8 cellular contexts compared by ENCODE assay signal in the genomic region with DNA sequence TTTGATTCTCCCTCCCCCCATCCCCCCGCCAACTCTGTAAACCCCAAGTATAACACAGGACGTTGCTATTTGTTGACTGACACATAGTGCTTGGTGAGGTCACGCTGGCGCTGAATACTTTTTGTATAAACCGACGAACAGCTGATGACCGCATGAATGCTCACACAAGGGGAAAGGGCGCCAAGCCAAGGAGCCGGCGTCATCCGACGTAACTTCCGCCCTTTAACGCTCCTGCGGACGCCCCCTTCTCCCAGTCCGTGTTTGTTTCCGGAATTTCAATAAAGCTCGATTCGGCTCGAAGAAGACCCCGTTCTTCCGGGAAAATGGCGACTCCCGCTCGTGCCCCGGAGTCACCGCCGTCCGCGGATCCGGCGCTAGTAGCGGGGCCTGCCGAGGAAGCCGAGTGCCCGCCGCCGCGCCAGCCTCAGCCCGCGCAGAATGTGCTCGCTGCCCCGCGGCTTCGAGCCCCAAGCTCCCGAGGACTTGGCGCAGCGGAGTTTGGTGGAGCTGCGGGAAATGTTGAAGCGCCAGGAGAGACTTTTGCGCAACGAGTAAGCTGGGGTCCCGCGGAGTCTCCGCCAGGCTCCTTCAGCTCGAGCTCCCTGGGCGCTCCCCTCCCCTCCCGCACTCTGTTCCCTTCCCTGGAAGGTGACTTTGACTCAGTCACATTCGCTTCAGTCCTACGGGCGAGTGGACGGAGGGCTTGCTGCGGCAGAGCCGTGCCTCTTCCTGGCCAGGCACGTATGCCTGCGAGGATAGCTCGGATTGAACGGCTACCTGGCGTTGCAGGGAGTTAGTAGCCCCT. TPM values are rescaled to one million over a fixed set of nuclear protein-coding genes. Genes with fewer than 3 reads are reported as not detected.
DNase-seq lines count a peak whose midpoint lies in the region; ATAC-seq and TF ChIP-seq lines count a peak whose summit lies in the region.

A gene (plus strand): TSS at position 310 of the 805 bp plus-strand sequence. CDS start 129 bp downstream, at position 439.

- peak; percentile 92 for ATAC-seq in HG02571 (IDR thresholded peaks at IDR 0.05; ENCODE audit: unreplicated experiment)

- WGBS in SK-N-SH (ENCODE audit: low lambda C conversion rate) = under 1% methylated on average over 39 of the region's 70 CpGs
- 2% methylated on average over 22 of the region's 70 CpGs for WGBS in suprapubic skin

- TF ChIP-seq CTCF in SK-N-SH (IDR thresholded peaks at IDR 0.05) (no peak), suprapubic skin (IDR thresholded peaks at IDR 0.05) (no peak)

- peak within 1 kb of the TSS; percentile 90 for H2AFZ ChIP-seq in SK-N-SH (ENCODE audit: low read depth)

- peaks cover 0 to 12% of the 10 kb centered on the region in 2 experiments; a peak in 3 of 4 replicates for H3K4me1 ChIP-seq in SK-N-SH (ENCODE audit: control insufficient read depth in 1 of 2, insufficient read depth in 2 of 2, low read depth in 1 of 2, low read length in 1 of 2)
- peaks cover 38% of the 10 kb centered on the region for H3K4me1 ChIP-seq in suprapubic skin

- peak within 1 kb of the TSS; percentile 80 for H3K4me2 ChIP-seq in SK-N-SH

- H3K27me3 ChIP-seq in SK-N-SH (ENCODE audit: insufficient read depth) = no peaks in the 10 kb centered on the region
- no peaks in the 10 kb centered on the region for H3K27me3 ChIP-seq in suprapubic skin

- TF ChIP-seq EP300 in SK-N-SH (IDR thresholded peaks at IDR 0.05; ENCODE audit: borderline replicate concordance in 1 of 2, low read depth in 1 of 2, low read length in 1 of 2) (peak; percentile 18 to 62; a peak in 2 of 4 replicates), suprapubic skin (IDR thresholded peaks at IDR 0.05) (no peak)

- peak; percentile 93 for DNase-seq in GM04504 (ENCODE audit: low read depth)
- DNase-seq in NCI-H1048 (lab: John Stamatoyannopoulos, UW) = peak; percentile 95
- DNase-seq in SK-N-SH = peak; percentile 88
- peak; percentile 89 for DNase-seq in activated naive CD4-positive, alpha-beta T cell treated with anti-CD3 and anti-CD28 coated beads, Interleukin-2, amount 50 U/mL, for 16 hours
- DNase-seq in globus pallidus (ENCODE audit: low spot score) = peak; percentile 96
- peak in 55 of 56 donors; percentile 64 to 97 (median 89) for DNase-seq in nucleus accumbens (lab: John Stamatoyannopoulos, UW)
- DNase-seq in suprapubic skin (ENCODE audit: low spot score in 2 of 2) = peak; percentile 98

- TF ChIP-seq RAD21 in SK-N-SH (IDR thresholded peaks at IDR 0.05; ENCODE audit: low read length) = no peak

- H3K27ac ChIP-seq in SK-N-SH (ENCODE audit: low read depth in 2 of 2, low read length in 1 of 2) (peak within 1 kb of the TSS; percentile 82 to 85), suprapubic skin (peak within 1 kb of the TSS; percentile 96)

- peaks cover 6% of the 10 kb centered on the region for H3F3A ChIP-seq in SK-N-SH (replicated peaks; ENCODE audit: insufficient read depth)

- POLR2A ChIA-PET in SK-N-SH (lab: Yijun Ruan, JAX) = interaction anchor here (0.6 to 1.5 kb wide), 4 partner anchors 10 to 80 kb away, joined by 3 to 5 read pairs (median 4); no protein-coding TSS in a partner anchor

- H3K9me2 ChIP-seq in SK-N-SH = no peaks in the 10 kb centered on the region

- H3K4me3 ChIP-seq in SK-N-SH (ENCODE audit: low read depth in 2 of 2, low read length in 1 of 2) = peak within 1 kb of the TSS; percentile 80 to 99
- H3K4me3 ChIP-seq in suprapubic skin = peak within 1 kb of the TSS; percentile 99

- H3K36me3 ChIP-seq in SK-N-SH (replicated peaks in 1 of 2; ENCODE audit: control insufficient read depth in 1 of 2, insufficient read depth in 2 of 2, low read length in 1 of 2) (peaks cover 20 to 22% of the 10 kb centered on the region in 2 experiments), suprapubic skin (peaks cover 22% of the 10 kb centered on the region)

- peaks cover 38% of the 10 kb centered on the region for H3K79me2 ChIP-seq in SK-N-SH (ENCODE audit: insufficient read depth)

- H3K9me3 ChIP-seq in SK-N-SH = no peaks in the 10 kb centered on the region
- no peaks in the 10 kb centered on the region for H3K9me3 ChIP-seq in suprapubic skin

- H3K9ac ChIP-seq in SK-N-SH = peak within 1 kb of the TSS; percentile 95

- H4K20me1 ChIP-seq in SK-N-SH (ENCODE audit: insufficient read depth) = peaks cover 3% of the 10 kb centered on the region; the same call in 1 of the 2 replicates

- CTCF ChIA-PET in SK-N-SH (lab: Yijun Ruan, JAX) = interaction anchor here (1.1 to 3.1 kb wide), 11 partner anchors 25 to 476 kb away, joined by 3 to 17 read pairs (median 5); a partner anchor contains a TSS

- peak in 1 of 2 donors; percentile 67 for TF ChIP-seq POLR2A in suprapubic skin (IDR thresholded peaks at IDR 0.05)

TF ChIP-seq in SK-N-SH, 30 proteins besides CTCF, POLR2A, EP300 and RAD21 (continues in another document):
- TF ChIP-seq NRF1 (IDR thresholded peaks at IDR 0.05; ENCODE audit: low read depth, low read length) (no peak), SMC3 (IDR thresholded peaks at IDR 0.05; ENCODE audit: low read depth, low read length) (no peak), JUND (IDR thresholded peaks at IDR 0.05) (0 out of 2 replicates have a peak, but pooled peaks have one; percentile 11), RCOR1 (IDR thresholded peaks at IDR 0.05; ENCODE audit: low read length) (no peak), RFX5 (IDR thresholded peaks at IDR 0.05; ENCODE audit: low read length) (no peak), MXI1 (IDR thresholded peaks at IDR 0.05; ENCODE audit: low read depth, low read length) (peak; percentile 66), GATA2 (CRISPR knock-in tag; IDR thresholded peaks at IDR 0.05) (no peak), POLR2AphosphoS5 (IDR thresholded peaks at IDR 0.05; ENCODE audit: low read depth, low read length) (no peak; the same call in none of the 2 replicates), FOSL2 (IDR thresholded peaks at IDR 0.05; ENCODE audit: borderline replicate concordance, low read depth) (no peak), FOXJ3 (CRISPR knock-in tag; IDR thresholded peaks at IDR 0.05) (peak; percentile 51; the same call in 1 of the 2 replicates), ELF1 (IDR thresholded peaks at IDR 0.05) (peak; percentile 99), CHD2 (IDR thresholded peaks at IDR 0.05; ENCODE audit: low read length, partially characterized antibody) (peak; percentile 57), TCF12 (IDR thresholded peaks at IDR 0.05) (peak; percentile 50), EZH2phosphoT487 (IDR thresholded peaks at IDR 0.05; ENCODE audit: borderline replicate concordance, low read depth) (no peak)
- TF ChIP-seq, protein P1, sequence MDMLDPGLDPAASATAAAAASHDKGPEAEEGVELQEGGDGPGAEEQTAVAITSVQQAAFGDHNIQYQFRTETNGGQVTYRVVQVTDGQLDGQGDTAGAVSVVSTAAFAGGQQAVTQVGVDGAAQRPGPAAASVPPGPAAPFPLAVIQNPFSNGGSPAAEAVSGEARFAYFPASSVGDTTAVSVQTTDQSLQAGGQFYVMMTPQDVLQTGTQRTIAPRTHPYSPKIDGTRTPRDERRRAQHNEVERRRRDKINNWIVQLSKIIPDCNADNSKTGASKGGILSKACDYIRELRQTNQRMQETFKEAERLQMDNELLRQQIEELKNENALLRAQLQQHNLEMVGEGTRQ (IDR thresholded peaks at IDR 0.05; ENCODE audit: borderline replicate concordance, low read depth, low read length) = no peak
- TF ChIP-seq, protein P2, sequence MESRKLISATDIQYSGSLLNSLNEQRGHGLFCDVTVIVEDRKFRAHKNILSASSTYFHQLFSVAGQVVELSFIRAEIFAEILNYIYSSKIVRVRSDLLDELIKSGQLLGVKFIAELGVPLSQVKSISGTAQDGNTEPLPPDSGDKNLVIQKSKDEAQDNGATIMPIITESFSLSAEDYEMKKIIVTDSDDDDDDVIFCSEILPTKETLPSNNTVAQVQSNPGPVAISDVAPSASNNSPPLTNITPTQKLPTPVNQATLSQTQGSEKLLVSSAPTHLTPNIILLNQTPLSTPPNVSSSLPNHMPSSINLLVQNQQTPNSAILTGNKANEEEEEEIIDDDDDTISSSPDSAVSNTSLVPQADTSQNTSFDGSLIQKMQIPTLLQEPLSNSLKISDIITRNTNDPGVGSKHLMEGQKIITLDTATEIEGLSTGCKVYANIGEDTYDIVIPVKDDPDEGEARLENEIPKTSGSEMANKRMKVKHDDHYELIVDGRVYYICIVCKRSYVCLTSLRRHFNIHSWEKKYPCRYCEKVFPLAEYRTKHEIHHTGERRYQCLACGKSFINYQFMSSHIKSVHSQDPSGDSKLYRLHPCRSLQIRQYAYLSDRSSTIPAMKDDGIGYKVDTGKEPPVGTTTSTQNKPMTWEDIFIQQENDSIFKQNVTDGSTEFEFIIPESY (IDR thresholded peaks at IDR 0.05; ENCODE audit: borderline replicate concordance, low read depth) = 0 out of 2 replicates have a peak, but pooled peaks have one; percentile 44
- TF ChIP-seq, protein P3, sequence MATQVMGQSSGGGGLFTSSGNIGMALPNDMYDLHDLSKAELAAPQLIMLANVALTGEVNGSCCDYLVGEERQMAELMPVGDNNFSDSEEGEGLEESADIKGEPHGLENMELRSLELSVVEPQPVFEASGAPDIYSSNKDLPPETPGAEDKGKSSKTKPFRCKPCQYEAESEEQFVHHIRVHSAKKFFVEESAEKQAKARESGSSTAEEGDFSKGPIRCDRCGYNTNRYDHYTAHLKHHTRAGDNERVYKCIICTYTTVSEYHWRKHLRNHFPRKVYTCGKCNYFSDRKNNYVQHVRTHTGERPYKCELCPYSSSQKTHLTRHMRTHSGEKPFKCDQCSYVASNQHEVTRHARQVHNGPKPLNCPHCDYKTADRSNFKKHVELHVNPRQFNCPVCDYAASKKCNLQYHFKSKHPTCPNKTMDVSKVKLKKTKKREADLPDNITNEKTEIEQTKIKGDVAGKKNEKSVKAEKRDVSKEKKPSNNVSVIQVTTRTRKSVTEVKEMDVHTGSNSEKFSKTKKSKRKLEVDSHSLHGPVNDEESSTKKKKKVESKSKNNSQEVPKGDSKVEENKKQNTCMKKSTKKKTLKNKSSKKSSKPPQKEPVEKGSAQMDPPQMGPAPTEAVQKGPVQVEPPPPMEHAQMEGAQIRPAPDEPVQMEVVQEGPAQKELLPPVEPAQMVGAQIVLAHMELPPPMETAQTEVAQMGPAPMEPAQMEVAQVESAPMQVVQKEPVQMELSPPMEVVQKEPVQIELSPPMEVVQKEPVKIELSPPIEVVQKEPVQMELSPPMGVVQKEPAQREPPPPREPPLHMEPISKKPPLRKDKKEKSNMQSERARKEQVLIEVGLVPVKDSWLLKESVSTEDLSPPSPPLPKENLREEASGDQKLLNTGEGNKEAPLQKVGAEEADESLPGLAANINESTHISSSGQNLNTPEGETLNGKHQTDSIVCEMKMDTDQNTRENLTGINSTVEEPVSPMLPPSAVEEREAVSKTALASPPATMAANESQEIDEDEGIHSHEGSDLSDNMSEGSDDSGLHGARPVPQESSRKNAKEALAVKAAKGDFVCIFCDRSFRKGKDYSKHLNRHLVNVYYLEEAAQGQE (IDR thresholded peaks at IDR 0.05; ENCODE audit: low read depth, low read length) = no peak; the same call in 1 of the 2 replicates

RNA-seq across cellular contexts. Expression of the gene that starts here (rescaled TPM):
- 105 and 160 TPM in 2 replicates for polyA plus RNA-seq in SK-N-SH (2012; rRNA removed)
- 105 and 127 TPM in 2 replicates for polyA plus RNA-seq in SK-N-SH (2012; cell fraction: cytosol; rRNA removed)
- 94.2 and 141 TPM in 2 replicates for polyA plus RNA-seq in SK-N-SH (2012; cell fraction: nucleus; rRNA removed)
- total RNA-seq in suprapubic skin = 100 to 1,000 TPM in 2 of 4 donors, 10 to 100 TPM in 2; 61.9 to 329 (median 135) TPM

Comparison
In these comparisons a context has a peak if more than half of its experiments do, and no peak if none do; other contexts are left out.
1. Peak in every context shown above with its lines: DNase-seq, ATAC-seq, H3K4me3 ChIP-seq and H3K27ac ChIP-seq.